In the genomic region with DNA sequence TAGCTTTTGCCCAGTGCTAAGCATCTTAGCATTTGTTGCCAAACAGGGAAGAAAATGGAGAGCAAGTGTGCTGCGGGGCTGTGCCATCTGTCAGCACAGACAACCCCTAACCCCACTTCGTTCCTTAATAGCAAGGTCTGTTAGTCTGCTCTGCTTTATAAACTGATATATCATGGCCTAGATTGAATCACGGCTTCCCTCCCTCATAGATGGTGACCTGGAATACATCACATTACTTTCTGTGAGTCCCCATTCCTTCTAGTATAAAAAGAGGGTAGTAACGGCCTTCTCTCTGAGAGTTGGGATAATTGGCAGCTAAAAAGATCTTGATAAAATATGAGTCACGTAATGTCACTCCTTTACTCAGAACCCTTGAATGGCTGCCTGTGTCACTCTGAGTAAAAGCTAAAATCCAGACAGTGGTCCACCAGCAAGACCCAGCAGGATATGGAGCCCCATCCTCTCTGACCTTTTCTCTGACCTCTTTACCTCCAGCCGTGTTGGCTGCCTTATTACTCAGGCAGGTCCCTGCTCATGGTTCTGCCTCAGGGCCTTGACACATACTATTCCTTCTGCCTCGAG, we compare ENCODE assay signal across 1 cellular context.
TF ChIP-seq lines count a peak whose summit lies in the region.

No MANE protein-coding gene starts in this region.

TF ChIP-seq in K562, 482 proteins besides CTCF, POLR2A, EP300 and RAD21 (continued from another document):
- TF ChIP-seq ARID3B (CRISPR knock-in tag; IDR thresholded peaks at IDR 0.05; ENCODE audit: borderline replicate concordance), result no peak
- no peak for TF ChIP-seq FOXM1 (IDR thresholded peaks at IDR 0.05; ENCODE audit: low read depth)
- no peak for TF ChIP-seq FOXM1 (CRISPR knock-in tag; IDR thresholded peaks at IDR 0.05; ENCODE audit: low read depth)
- TF ChIP-seq CHD7 (IDR thresholded peaks at IDR 0.05; ENCODE audit: low read depth, low read length), result no peak
- peak; percentile 81 for TF ChIP-seq JUND (IDR thresholded peaks at IDR 0.05; ENCODE audit: borderline replicate concordance, low read depth, low read length)
- TF ChIP-seq JUND (tag; IDR thresholded peaks at IDR 0.05; ENCODE audit: borderline replicate concordance, low read depth, low read length), result peak; percentile 67; the same call in 2 of the 3 replicates
- TF ChIP-seq, protein P1, sequence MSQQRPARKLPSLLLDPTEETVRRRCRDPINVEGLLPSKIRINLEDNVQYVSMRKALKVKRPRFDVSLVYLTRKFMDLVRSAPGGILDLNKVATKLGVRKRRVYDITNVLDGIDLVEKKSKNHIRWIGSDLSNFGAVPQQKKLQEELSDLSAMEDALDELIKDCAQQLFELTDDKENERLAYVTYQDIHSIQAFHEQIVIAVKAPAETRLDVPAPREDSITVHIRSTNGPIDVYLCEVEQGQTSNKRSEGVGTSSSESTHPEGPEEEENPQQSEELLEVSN (IDR thresholded peaks at IDR 0.05; ENCODE audit: borderline replicate concordance in 1 of 2, extremely low read depth in 1 of 2, insufficient read depth in 1 of 2, insufficient read length in 1 of 2, low read depth in 1 of 2, low read length in 1 of 2, poor library complexity in 1 of 2, severe bottlenecking in 1 of 2), result no peak
- TF ChIP-seq RBM34 (IDR thresholded peaks at IDR 0.05; ENCODE audit: borderline replicate concordance, insufficient read depth, low read length), result no peak
- no peak for TF ChIP-seq NFXL1 (CRISPR knock-in tag; IDR thresholded peaks at IDR 0.05)
- TF ChIP-seq POLR2AphosphoS2 (IDR thresholded peaks at IDR 0.05; ENCODE audit: low read length), result no peak
- no peak for TF ChIP-seq CBX1 (IDR thresholded peaks at IDR 0.05; ENCODE audit: low read depth)
- TF ChIP-seq ATF3 (IDR thresholded peaks at IDR 0.05), result peak; percentile 61
- no peak for TF ChIP-seq ATF3 (CRISPR knock-in tag; conservative IDR thresholded peaks at IDR 0.05)
- TF ChIP-seq ZNF282 (CRISPR knock-in tag; IDR thresholded peaks at IDR 0.05), result no peak
- no peak for TF ChIP-seq XRCC4 (IDR thresholded peaks at IDR 0.05; ENCODE audit: extremely low read depth, insufficient read depth, insufficient read length)
- no peak for TF ChIP-seq NFE2 (IDR thresholded peaks at IDR 0.05; ENCODE audit: low read depth)
- TF ChIP-seq SRSF1 (IDR thresholded peaks at IDR 0.05; ENCODE audit: low read depth, low read length), result no peak
- peak; percentile 86 for TF ChIP-seq PKNOX1 (IDR thresholded peaks at IDR 0.05)
- TF ChIP-seq RBM25 (IDR thresholded peaks at IDR 0.05; ENCODE audit: low read depth, low read length, severe bottlenecking), result peak; percentile 48
- no peak for TF ChIP-seq NCOA1 (IDR thresholded peaks at IDR 0.05; ENCODE audit: low read depth)
- TF ChIP-seq TRIM28 (IDR thresholded peaks at IDR 0.05), result no peak
TF ChIP-seq in K562: peak in this region for 12.
